Comparison of ENCODE assay signal across 16 cellular contexts in genomic region chr7:157792954-157793353, GRCh38.
"Had no signal": no experiment of that assay in that cellular context is flagged by ENCODE, and none has a peak within 500 bp of the region (broad histone marks: within the 10 kb centered on the region; RNA-seq: fewer than 3 reads in every experiment).

No MANE protein-coding gene starts in this region.

- H3K4me3 Mint-ChIP-seq: activated B cell treated with CpG ODN at 0.5 μM for 24 hours; activated CD8-positive, alpha-beta T cell treated with anti-CD3 and anti-CD28 coated beads for 36 hours; activated T-cell treated with anti-CD3 and anti-CD28 coated beads, Interleukin-2, amount 50 U/mL, for 4 hours; stimulated activated naive B cell treated with anti-CD40 and anti-IgM and Interleukin-4, amounts not matched to agents 10 μg/mL and 1 μg/mL and 100 μg/mL, for 72 hours had no signal

- H3K4me3 ChIP-seq: cardiac muscle cell, esophagus squamous epithelium, hepatocyte, pancreas, thyroid gland had no signal

- H3K9me3 ChIP-seq: esophagus squamous epithelium, pancreas, thyroid gland had no signal

- H3K36me3 Mint-ChIP-seq: activated naive CD4-positive, alpha-beta T cell treated with anti-CD3 and anti-CD28 coated beads, Interleukin-2, amount 50 U/mL, for 72 hours; stimulated activated naive B cell treated with anti-CD40 and anti-IgM and Interleukin-4, amounts not matched to agents 10 μg/mL and 1 μg/mL and 100 μg/mL, for 72 hours had no signal

- H3K4me1 ChIP-seq: esophagus squamous epithelium, pancreas, thyroid gland had no signal

- H3K9me3 Mint-ChIP-seq: activated CD8-positive, alpha-beta T cell treated with anti-CD3 and anti-CD28 coated beads for 36 hours; activated naive CD4-positive, alpha-beta T cell treated with anti-CD3 and anti-CD28 coated beads, Interleukin-2, amount 50 U/mL, for 72 hours; activated T-cell treated with anti-CD3 and anti-CD28 coated beads, Interleukin-2, amount 50 U/mL, for 4 hours had no signal

- H3K4me1 Mint-ChIP-seq: activated B cell treated with CpG ODN at 0.5 μM for 24 hours; stimulated activated naive B cell treated with anti-CD40 and anti-IgM and Interleukin-4, amounts not matched to agents 10 μg/mL and 1 μg/mL and 100 μg/mL, for 72 hours had no signal

- DNase-seq: activated B cell treated with CpG ODN at 0.5 μM for 24 hours; activated CD4-positive, alpha-beta T cell treated with anti-CD3 and anti-CD28 coated beads for 48 hours; activated CD8-positive, alpha-beta T cell treated with anti-CD3 and anti-CD28 coated beads for 36 hours; activated effector memory CD4-positive, alpha-beta T cell treated with Interleukin-2 at 50 U/mL for 16 hours; activated T-cell treated with anti-CD3 and anti-CD28 coated beads, Interleukin-2, amount 50 U/mL, for 4 hours; esophagus squamous epithelium; islet precursor cell; retina; stimulated activated CD4-positive, alpha-beta T cell treated with anti-CD3 and anti-CD28 coated beads, Interleukin-2, amount 100 ng/mL, for 48 hours; stimulated activated naive B cell treated with anti-CD40 and anti-IgM and Interleukin-4, amounts not matched to agents 10 μg/mL and 1 μg/mL and 100 μg/mL, for 72 hours; thyroid gland had no signal

- H3K27me3 Mint-ChIP-seq: activated B cell treated with CpG ODN at 0.5 μM for 24 hours had no signal

- H3K36me3 ChIP-seq: cardiac muscle cell, esophagus squamous epithelium, pancreas, thyroid gland had no signal

- H3K27ac Mint-ChIP-seq: activated B cell treated with CpG ODN at 0.5 μM for 24 hours; activated CD8-positive, alpha-beta T cell treated with anti-CD3 and anti-CD28 coated beads for 36 hours; activated naive CD4-positive, alpha-beta T cell treated with anti-CD3 and anti-CD28 coated beads, Interleukin-2, amount 50 U/mL, for 72 hours; stimulated activated naive B cell treated with anti-CD40 and anti-IgM and Interleukin-4, amounts not matched to agents 10 μg/mL and 1 μg/mL and 100 μg/mL, for 72 hours had no signal

- H3K27me3 ChIP-seq: cardiac muscle cell, hepatocyte, pancreas, thyroid gland had no signal

- H3K27ac ChIP-seq: cardiac muscle cell, esophagus squamous epithelium, hepatocyte, pancreas, thyroid gland had no signal

- ATAC-seq: activated CD8-positive, alpha-beta T cell treated with anti-CD3 and anti-CD28 coated beads for 36 hours; activated naive CD4-positive, alpha-beta T cell treated with anti-CD3 and anti-CD28 coated beads, Interleukin-2, amount 50 U/mL, for 72 hours; activated T-cell treated with anti-CD3 and anti-CD28 coated beads, Interleukin-2, amount 50 U/mL, for 4 hours; left lobe of liver; pancreas; stimulated activated naive B cell treated with anti-CD40 and anti-IgM and Interleukin-4, amounts not matched to agents 10 μg/mL and 1 μg/mL and 100 μg/mL, for 72 hours had no signal
